28 cellular contexts compared by ENCODE assay signal in genomic region chr2:27561060-27561459, GRCh38.
"Had no signal": no experiment of that assay in that cellular context is flagged by ENCODE, and none has a peak within 500 bp of the region (broad histone marks: within the 10 kb centered on the region; RNA-seq: fewer than 3 reads in every experiment).

No MANE protein-coding gene starts in this region.

- H3K9me3 ChIP-seq: colonic mucosa, esophagus muscularis mucosa, esophagus squamous epithelium, gastrocnemius medialis, gastroesophageal sphincter, heart left ventricle, heart right ventricle had no signal

- H3K9me3 Mint-ChIP-seq: dendritic cell treated with granulocyte-macrophage colony-stimulating factor and Interleukin-4, amounts not matched to agents 40 ng/mL and 50 ng/mL, for 4 days; effector memory CD8-positive, alpha-beta T cell had no signal

- FAIRE-seq: colon, endometrium, endothelial cell of umbilical vein, frontal cortex had no signal

- H3K4me3 ChIP-seq: colonic mucosa, coronary artery, dorsolateral prefrontal cortex, esophagus muscularis mucosa, esophagus squamous epithelium, gastrocnemius medialis, gastroesophageal sphincter, heart left ventricle, heart right ventricle had no signal

- H3K27ac Mint-ChIP-seq: dendritic cell treated with granulocyte-macrophage colony-stimulating factor and Interleukin-4, amounts not matched to agents 40 ng/mL and 50 ng/mL, for 4 days; effector memory CD8-positive, alpha-beta T cell; endodermal cell had no signal

- ATAC-seq: effector memory CD8-positive, alpha-beta T cell; esophagus mucosa; foreskin keratinocyte; gastrocnemius medialis; gastroesophageal sphincter; heart left ventricle; heart right ventricle had no signal

- H3K36me3 ChIP-seq: colonic mucosa, esophagus muscularis mucosa, esophagus squamous epithelium, gastrocnemius medialis, gastroesophageal sphincter, heart left ventricle, heart right ventricle had no signal

- H3K27ac ChIP-seq: colonic mucosa, coronary artery, dorsolateral prefrontal cortex, epithelial cell of prostate, esophagus muscularis mucosa, esophagus squamous epithelium, foreskin keratinocyte, gastrocnemius medialis, gastroesophageal sphincter, heart left ventricle, heart right ventricle had no signal

- H3K4me3 Mint-ChIP-seq: dendritic cell treated with granulocyte-macrophage colony-stimulating factor and Interleukin-4, amounts not matched to agents 40 ng/mL and 50 ng/mL, for 4 days; effector memory CD8-positive, alpha-beta T cell; endodermal cell had no signal

- H3K4me1 Mint-ChIP-seq: endodermal cell had no signal

- H3K4me1 ChIP-seq: colonic mucosa, esophagus muscularis mucosa, esophagus squamous epithelium, gastrocnemius medialis, gastroesophageal sphincter, heart left ventricle, heart right ventricle had no signal

- DNase-seq: colonic mucosa; cortex of kidney; dermis blood vessel endothelial cell; dorsolateral prefrontal cortex; effector CD4-positive, alpha-beta T cell; effector CD8-positive, alpha-beta T cell; effector memory CD4-positive, alpha-beta T cell; effector memory CD8-positive, alpha-beta T cell; endodermal cell; erythroblast; esophagus squamous epithelium; foreskin keratinocyte; foreskin melanocyte; gastrocnemius medialis; glutamatergic neuron; head of caudate nucleus; heart left ventricle; heart right ventricle had no signal

- H3K27me3 ChIP-seq: colonic mucosa, foreskin keratinocyte, gastrocnemius medialis had no signal
